Comparison of ENCODE assay signal across 8 cellular contexts in the genomic region with DNA sequence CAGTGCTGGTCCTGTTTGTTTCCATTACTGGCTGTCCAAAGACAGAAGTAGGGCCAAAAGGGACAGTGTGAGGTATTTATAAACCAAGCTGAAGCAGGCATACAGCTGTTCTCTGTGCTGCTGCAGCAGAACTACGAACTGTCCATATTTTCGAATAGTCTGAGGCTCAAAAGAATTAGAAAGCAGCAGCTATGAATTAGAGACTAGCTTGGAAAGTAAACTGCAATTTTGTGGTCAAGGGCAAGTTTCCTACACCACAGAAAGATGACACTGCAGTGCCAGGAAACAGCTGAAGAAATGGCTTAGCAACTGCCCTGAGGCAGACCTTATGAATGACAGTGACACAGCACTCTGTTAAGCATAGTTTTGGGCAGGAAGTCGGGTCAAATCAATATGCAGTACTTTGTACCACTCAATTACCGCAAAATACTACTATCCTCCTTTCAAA.
A peak's percentile ranks its signal among the peaks of the same experiment; 100 is the strongest.
DNase-seq lines count a peak whose midpoint lies in the region; ATAC-seq and TF ChIP-seq lines count a peak whose summit lies in the region.

No MANE protein-coding gene starts in this region.

- intact Hi-C loops in mammary epithelial cell (cut with micrococcal nuclease): loop anchor here (1.0 kb wide), 1 partner anchor 123 kb away; no protein-coding TSS in a partner anchor

- H3K79me2 ChIP-seq in mammary epithelial cell (ENCODE audit: insufficient read depth, low read length): peaks cover 37% of the 10 kb centered on the region

- H3K9me3 ChIP-seq in CD4-positive, CD25-positive, alpha-beta regulatory T cell (ENCODE audit: control insufficient read depth in 2 of 2, low read length in 2 of 2): no peaks in the 10 kb centered on the region
- H3K9me3 ChIP-seq in mammary epithelial cell (replicated peaks; ENCODE audit: insufficient read depth, low read length): peaks cover 10% of the 10 kb centered on the region

- peak overlapping the region in 2 of 4 donors; percentile 55 to 66 for H3K4me3 Mint-ChIP-seq in CD4-positive, CD25-positive, alpha-beta regulatory T cell

- peaks cover 27 to 55% (median 28%) of the 10 kb centered on the region in 4 donors for H3K4me1 Mint-ChIP-seq in CD4-positive, CD25-positive, alpha-beta regulatory T cell

- no peaks in the 10 kb centered on the region for H3K36me3 ChIP-seq in CD4-positive, CD25-positive, alpha-beta regulatory T cell (ENCODE audit: control insufficient read depth, insufficient read depth, low read length)
- no peaks in the 10 kb centered on the region for H3K36me3 ChIP-seq in mammary epithelial cell (ENCODE audit: insufficient read depth, low read length)

- dilution Hi-C loops in mammary epithelial cell (cut with HindIII; ENCODE audit: low sequenced_read_pairs): no loop called here

- H4K20me1 ChIP-seq in mammary epithelial cell (ENCODE audit: insufficient read depth, low read length): no peaks in the 10 kb centered on the region

- no peaks in the 10 kb centered on the region for H3K27me3 ChIP-seq in CD4-positive, CD25-positive, alpha-beta regulatory T cell (ENCODE audit: control insufficient read depth, insufficient read depth, low read length)
- H3K27me3 ChIP-seq in mammary epithelial cell (ENCODE audit: insufficient read depth, low read length): no peaks in the 10 kb centered on the region

- peaks cover 4% of the 10 kb centered on the region for H3K27me3 Mint-ChIP-seq in CD4-positive, CD25-positive, alpha-beta regulatory T cell

- H3K4me2 ChIP-seq in mammary epithelial cell (ENCODE audit: insufficient read depth, low read depth, low read length): peak overlapping the region; percentile 66

- no peak for TF ChIP-seq CTCF in mammary epithelial cell (conservative IDR thresholded peaks at IDR 0.05 in 1 of 2, IDR thresholded peaks at IDR 0.05 in 1 of 2; ENCODE audit: extremely low read depth in 1 of 2, insufficient read depth in 1 of 2, low read depth in 1 of 2, low read length in 2 of 2)

- H3K9ac ChIP-seq in mammary epithelial cell (ENCODE audit: insufficient read depth, low read length): peak overlapping the region; percentile 65

- peaks cover 20% of the 10 kb centered on the region for H3K4me1 ChIP-seq in CD4-positive, CD25-positive, alpha-beta regulatory T cell (ENCODE audit: control insufficient read depth, insufficient read depth, low read length, poor library complexity, severe bottlenecking)
- H3K4me1 ChIP-seq in mammary epithelial cell (ENCODE audit: insufficient read depth, low read length): peaks cover 42% of the 10 kb centered on the region

- CTCF ChIA-PET in mammary epithelial cell (lab: Charles Lee; ENCODE audit: low non-redundant PET): interaction anchor here (0.6 kb wide), 1 partner anchor 295 kb away, joined by 5 read pairs; no protein-coding TSS in a partner anchor

- peak in 2 of 3 donors; percentile 47 to 87 for DNase-seq in CD4-positive, CD25-positive, alpha-beta regulatory T cell
- DNase-seq in GM19240 (ENCODE audit: insufficient read length, low spot score): peak; percentile 49
- peak; percentile 31 for DNase-seq in RKO (ENCODE audit: low spot score)
- peak; percentile 82 for DNase-seq in mammary epithelial cell
- DNase-seq in mucosa of gallbladder (ENCODE audit: low spot score): peak; percentile 38
- DNase-seq in SHP77 treated with DMSO at 0.1 percent for 48 hours (lab: John Stamatoyannopoulos, UW): no peak
- no peak for DNase-seq in NCI-H1436 treated with DMSO at 0.1 percent for 48 hours (lab: John Stamatoyannopoulos, UW)

- no peak overlapping the region for H2AFZ ChIP-seq in mammary epithelial cell (ENCODE audit: low read depth, low read length)

- H3K9me3 Mint-ChIP-seq in CD4-positive, CD25-positive, alpha-beta regulatory T cell: peaks cover 0 to 4% (median 0%) of the 10 kb centered on the region in 7 donors

- 0% methylated on average over 4 of the region's 4 CpGs for WGBS in mammary epithelial cell (ENCODE audit: low coverage, missing lambda C conversion rate)

- BruUV-seq in mammary epithelial cell (replicated peaks; lab: Mats Ljungman, UMichigan): no TSS peak

- in situ Hi-C loops in mammary epithelial cell (cut with MboI; ENCODE audit: low sequenced_read_pairs in 2 of 2): no loop called here

- H3K27ac Mint-ChIP-seq in CD4-positive, CD25-positive, alpha-beta regulatory T cell: no peak overlapping the region

- H3K4me3 ChIP-seq in CD4-positive, CD25-positive, alpha-beta regulatory T cell (ENCODE audit: low read depth, low read length): peak overlapping the region; percentile 1
- no peak overlapping the region for H3K4me3 ChIP-seq in mammary epithelial cell (replicated peaks in 1 of 3; ENCODE audit: insufficient read depth in 1 of 3, low read depth in 2 of 3, low read length in 3 of 3)

- peak; percentile 90 to 99 for ATAC-seq in CD4-positive, CD25-positive, alpha-beta regulatory T cell (ENCODE audit: low read depth in 2 of 2)
- ATAC-seq in HG03280 (IDR thresholded peaks at IDR 0.05; ENCODE audit: unreplicated experiment): peak; percentile 99

- no peak overlapping the region for H3K27ac ChIP-seq in CD4-positive, CD25-positive, alpha-beta regulatory T cell (ENCODE audit: insufficient read depth, low read length, poor library complexity, severe bottlenecking)
- H3K27ac ChIP-seq in mammary epithelial cell (ENCODE audit: insufficient read depth, low read depth, low read length): peak overlapping the region; percentile 85

- peaks cover 8% of the 10 kb centered on the region for H3K36me3 Mint-ChIP-seq in CD4-positive, CD25-positive, alpha-beta regulatory T cell

Comparison
In these comparisons a context has a peak if more than half of its experiments do, and no peak if none do; other contexts are left out.
1. DNase-seq: peak in CD4-positive, CD25-positive, alpha-beta regulatory T cell (2 of 3), GM19240 (single experiment), RKO (single experiment), mammary epithelial cell (single experiment) and mucosa of gallbladder (single experiment); none in SHP77 treated with DMSO at 0.1 percent for 48 hours (single experiment) and NCI-H1436 treated with DMSO at 0.1 percent for 48 hours (single experiment).